1 cellular context compared by ENCODE assay signal in the genomic region with DNA sequence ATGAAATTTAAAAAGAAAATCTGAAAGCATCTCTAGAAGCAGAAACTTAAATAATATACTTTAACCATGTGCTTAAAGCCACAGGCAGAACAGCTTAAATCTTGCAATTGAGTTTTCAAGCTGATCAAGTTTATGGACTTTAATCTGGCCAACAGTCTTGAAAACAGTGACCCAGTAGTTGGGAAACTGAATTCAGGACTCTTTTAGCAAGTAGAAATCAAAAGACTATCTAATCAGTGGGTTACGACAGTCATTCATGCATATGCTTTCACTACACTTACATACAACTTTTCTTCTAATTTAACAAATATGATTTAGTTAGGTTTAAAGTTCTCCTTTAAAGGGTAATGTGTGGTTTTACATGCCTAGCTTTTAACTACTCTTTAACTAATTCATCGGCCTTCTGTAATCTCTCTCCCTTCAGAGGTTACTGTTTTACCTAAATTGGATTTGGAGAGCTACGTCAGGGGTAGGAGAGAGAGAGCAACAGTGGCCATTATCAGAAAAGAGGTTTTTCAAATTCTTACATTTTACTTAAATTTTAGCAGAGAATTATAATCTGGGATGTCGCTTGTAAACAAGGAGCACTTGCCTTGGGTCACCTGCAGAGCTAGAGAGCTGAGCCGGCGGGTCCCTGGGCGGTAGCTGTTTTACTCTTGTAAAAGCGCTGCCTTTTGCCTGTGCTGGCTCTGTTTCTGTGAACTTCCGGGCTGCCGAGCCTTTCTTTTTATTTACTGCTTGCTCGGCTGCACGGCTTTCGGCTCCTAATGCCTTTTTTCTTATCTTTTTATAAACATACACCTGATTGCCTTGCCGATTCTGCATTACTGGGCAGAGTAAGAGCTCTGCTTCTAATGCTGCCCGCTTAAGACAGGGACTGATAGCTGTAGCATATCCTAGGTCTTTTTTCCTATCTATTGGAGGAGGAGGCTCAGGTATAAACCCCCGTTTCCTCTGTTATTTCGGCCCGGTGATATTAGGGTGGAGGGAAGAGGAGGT.
TF ChIP-seq lines count a peak whose summit lies in the region.

No MANE protein-coding gene starts in this region.

TF ChIP-seq in K562, 482 proteins besides CTCF, POLR2A, EP300 and RAD21 (continued from another document and continues in another):
- TF ChIP-seq, protein P1, sequence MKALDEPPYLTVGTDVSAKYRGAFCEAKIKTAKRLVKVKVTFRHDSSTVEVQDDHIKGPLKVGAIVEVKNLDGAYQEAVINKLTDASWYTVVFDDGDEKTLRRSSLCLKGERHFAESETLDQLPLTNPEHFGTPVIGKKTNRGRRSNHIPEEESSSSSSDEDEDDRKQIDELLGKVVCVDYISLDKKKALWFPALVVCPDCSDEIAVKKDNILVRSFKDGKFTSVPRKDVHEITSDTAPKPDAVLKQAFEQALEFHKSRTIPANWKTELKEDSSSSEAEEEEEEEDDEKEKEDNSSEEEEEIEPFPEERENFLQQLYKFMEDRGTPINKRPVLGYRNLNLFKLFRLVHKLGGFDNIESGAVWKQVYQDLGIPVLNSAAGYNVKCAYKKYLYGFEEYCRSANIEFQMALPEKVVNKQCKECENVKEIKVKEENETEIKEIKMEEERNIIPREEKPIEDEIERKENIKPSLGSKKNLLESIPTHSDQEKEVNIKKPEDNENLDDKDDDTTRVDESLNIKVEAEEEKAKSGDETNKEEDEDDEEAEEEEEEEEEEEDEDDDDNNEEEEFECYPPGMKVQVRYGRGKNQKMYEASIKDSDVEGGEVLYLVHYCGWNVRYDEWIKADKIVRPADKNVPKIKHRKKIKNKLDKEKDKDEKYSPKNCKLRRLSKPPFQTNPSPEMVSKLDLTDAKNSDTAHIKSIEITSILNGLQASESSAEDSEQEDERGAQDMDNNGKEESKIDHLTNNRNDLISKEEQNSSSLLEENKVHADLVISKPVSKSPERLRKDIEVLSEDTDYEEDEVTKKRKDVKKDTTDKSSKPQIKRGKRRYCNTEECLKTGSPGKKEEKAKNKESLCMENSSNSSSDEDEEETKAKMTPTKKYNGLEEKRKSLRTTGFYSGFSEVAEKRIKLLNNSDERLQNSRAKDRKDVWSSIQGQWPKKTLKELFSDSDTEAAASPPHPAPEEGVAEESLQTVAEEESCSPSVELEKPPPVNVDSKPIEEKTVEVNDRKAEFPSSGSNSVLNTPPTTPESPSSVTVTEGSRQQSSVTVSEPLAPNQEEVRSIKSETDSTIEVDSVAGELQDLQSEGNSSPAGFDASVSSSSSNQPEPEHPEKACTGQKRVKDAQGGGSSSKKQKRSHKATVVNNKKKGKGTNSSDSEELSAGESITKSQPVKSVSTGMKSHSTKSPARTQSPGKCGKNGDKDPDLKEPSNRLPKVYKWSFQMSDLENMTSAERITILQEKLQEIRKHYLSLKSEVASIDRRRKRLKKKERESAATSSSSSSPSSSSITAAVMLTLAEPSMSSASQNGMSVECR (CRISPR knock-in tag; IDR thresholded peaks at IDR 0.05) = no peak
- no peak for TF ChIP-seq TCFL5 (CRISPR knock-in tag; conservative IDR thresholded peaks at IDR 0.05)
- peak; percentile 64; the same call in 1 of the 2 replicates for TF ChIP-seq SMARCA4 (IDR thresholded peaks at IDR 0.05)
- TF ChIP-seq, protein P2, sequence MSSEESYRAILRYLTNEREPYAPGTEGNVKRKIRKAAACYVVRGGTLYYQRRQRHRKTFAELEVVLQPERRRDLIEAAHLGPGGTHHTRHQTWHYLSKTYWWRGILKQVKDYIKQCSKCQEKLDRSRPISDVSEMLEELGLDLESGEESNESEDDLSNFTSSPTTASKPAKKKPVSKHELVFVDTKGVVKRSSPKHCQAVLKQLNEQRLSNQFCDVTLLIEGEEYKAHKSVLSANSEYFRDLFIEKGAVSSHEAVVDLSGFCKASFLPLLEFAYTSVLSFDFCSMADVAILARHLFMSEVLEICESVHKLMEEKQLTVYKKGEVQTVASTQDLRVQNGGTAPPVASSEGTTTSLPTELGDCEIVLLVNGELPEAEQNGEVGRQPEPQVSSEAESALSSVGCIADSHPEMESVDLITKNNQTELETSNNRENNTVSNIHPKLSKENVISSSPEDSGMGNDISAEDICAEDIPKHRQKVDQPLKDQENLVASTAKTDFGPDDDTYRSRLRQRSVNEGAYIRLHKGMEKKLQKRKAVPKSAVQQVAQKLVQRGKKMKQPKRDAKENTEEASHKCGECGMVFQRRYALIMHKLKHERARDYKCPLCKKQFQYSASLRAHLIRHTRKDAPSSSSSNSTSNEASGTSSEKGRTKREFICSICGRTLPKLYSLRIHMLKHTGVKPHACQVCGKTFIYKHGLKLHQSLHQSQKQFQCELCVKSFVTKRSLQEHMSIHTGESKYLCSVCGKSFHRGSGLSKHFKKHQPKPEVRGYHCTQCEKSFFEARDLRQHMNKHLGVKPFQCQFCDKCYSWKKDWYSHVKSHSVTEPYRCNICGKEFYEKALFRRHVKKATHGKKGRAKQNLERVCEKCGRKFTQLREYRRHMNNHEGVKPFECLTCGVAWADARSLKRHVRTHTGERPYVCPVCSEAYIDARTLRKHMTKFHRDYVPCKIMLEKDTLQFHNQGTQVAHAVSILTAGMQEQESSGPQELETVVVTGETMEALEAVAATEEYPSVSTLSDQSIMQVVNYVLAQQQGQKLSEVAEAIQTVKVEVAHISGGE (CRISPR knock-in tag; IDR thresholded peaks at IDR 0.05) = 0 out of 6 replicates have a peak, but pooled peaks of 1 of the 3 experiments have one; percentile 50
- no peak for TF ChIP-seq MCM7 (IDR thresholded peaks at IDR 0.05)
- TF ChIP-seq, protein P3, sequence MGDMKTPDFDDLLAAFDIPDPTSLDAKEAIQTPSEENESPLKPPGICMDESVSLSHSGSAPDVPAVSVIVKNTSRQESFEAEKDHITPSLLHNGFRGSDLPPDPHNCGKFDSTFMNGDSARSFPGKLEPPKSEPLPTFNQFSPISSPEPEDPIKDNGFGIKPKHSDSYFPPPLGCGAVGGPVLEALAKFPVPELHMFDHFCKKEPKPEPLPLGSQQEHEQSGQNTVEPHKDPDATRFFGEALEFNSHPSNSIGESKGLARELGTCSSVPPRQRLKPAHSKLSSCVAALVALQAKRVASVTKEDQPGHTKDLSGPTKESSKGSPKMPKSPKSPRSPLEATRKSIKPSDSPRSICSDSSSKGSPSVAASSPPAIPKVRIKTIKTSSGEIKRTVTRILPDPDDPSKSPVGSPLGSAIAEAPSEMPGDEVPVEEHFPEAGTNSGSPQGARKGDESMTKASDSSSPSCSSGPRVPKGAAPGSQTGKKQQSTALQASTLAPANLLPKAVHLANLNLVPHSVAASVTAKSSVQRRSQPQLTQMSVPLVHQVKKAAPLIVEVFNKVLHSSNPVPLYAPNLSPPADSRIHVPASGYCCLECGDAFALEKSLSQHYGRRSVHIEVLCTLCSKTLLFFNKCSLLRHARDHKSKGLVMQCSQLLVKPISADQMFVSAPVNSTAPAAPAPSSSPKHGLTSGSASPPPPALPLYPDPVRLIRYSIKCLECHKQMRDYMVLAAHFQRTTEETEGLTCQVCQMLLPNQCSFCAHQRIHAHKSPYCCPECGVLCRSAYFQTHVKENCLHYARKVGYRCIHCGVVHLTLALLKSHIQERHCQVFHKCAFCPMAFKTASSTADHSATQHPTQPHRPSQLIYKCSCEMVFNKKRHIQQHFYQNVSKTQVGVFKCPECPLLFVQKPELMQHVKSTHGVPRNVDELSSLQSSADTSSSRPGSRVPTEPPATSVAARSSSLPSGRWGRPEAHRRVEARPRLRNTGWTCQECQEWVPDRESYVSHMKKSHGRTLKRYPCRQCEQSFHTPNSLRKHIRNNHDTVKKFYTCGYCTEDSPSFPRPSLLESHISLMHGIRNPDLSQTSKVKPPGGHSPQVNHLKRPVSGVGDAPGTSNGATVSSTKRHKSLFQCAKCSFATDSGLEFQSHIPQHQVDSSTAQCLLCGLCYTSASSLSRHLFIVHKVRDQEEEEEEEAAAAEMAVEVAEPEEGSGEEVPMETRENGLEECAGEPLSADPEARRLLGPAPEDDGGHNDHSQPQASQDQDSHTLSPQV (IDR thresholded peaks at IDR 0.05) = no peak
- TF ChIP-seq KAT7 (CRISPR knock-in tag; IDR thresholded peaks at IDR 0.05; ENCODE audit: borderline replicate concordance) = no peak; the same call in 1 of the 2 replicates
- TF ChIP-seq FOXA3 (CRISPR knock-in tag; conservative IDR thresholded peaks at IDR 0.05 in 1 of 2, IDR thresholded peaks at IDR 0.05 in 1 of 2) = no peak; a peak in 1 of 4 replicates
- TF ChIP-seq ZBED1 (IDR thresholded peaks at IDR 0.05) = no peak
- no peak for TF ChIP-seq TFAM (CRISPR knock-in tag; conservative IDR thresholded peaks at IDR 0.05)
- TF ChIP-seq SMARCE1 (IDR thresholded peaks at IDR 0.05) = 0 out of 2 replicates have a peak, but pooled peaks have one; percentile 50
- TF ChIP-seq ZNF134 (CRISPR knock-in tag; conservative IDR thresholded peaks at IDR 0.05) = no peak
- TF ChIP-seq, protein P4, sequence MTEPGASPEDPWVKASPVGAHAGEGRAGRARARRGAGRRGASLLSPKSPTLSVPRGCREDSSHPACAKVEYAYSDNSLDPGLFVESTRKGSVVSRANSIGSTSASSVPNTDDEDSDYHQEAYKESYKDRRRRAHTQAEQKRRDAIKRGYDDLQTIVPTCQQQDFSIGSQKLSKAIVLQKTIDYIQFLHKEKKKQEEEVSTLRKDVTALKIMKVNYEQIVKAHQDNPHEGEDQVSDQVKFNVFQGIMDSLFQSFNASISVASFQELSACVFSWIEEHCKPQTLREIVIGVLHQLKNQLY (CRISPR knock-in tag; conservative IDR thresholded peaks at IDR 0.05) = no peak
- TF ChIP-seq, protein P5, sequence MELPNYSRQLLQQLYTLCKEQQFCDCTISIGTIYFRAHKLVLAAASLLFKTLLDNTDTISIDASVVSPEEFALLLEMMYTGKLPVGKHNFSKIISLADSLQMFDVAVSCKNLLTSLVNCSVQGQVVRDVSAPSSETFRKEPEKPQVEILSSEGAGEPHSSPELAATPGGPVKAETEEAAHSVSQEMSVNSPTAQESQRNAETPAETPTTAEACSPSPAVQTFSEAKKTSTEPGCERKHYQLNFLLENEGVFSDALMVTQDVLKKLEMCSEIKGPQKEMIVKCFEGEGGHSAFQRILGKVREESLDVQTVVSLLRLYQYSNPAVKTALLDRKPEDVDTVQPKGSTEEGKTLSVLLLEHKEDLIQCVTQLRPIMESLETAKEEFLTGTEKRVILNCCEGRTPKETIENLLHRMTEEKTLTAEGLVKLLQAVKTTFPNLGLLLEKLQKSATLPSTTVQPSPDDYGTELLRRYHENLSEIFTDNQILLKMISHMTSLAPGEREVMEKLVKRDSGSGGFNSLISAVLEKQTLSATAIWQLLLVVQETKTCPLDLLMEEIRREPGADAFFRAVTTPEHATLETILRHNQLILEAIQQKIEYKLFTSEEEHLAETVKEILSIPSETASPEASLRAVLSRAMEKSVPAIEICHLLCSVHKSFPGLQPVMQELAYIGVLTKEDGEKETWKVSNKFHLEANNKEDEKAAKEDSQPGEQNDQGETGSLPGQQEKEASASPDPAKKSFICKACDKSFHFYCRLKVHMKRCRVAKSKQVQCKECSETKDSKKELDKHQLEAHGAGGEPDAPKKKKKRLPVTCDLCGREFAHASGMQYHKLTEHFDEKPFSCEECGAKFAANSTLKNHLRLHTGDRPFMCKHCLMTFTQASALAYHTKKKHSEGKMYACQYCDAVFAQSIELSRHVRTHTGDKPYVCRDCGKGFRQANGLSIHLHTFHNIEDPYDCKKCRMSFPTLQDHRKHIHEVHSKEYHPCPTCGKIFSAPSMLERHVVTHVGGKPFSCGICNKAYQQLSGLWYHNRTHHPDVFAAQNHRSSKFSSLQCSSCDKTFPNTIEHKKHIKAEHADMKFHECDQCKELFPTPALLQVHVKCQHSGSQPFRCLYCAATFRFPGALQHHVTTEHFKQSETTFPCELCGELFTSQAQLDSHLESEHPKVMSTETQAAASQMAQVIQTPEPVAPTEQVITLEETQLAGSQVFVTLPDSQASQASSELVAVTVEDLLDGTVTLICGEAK (IDR thresholded peaks at IDR 0.05) = no peak
- TF ChIP-seq, protein P5 (CRISPR knock-in tag; IDR thresholded peaks at IDR 0.05) = no peak
- no peak for TF ChIP-seq CHCHD3 (CRISPR knock-in tag; IDR thresholded peaks at IDR 0.05)
- no peak for TF ChIP-seq ZNF408 (CRISPR knock-in tag; IDR thresholded peaks at IDR 0.05; ENCODE audit: low read depth)
- TF ChIP-seq, protein P6, sequence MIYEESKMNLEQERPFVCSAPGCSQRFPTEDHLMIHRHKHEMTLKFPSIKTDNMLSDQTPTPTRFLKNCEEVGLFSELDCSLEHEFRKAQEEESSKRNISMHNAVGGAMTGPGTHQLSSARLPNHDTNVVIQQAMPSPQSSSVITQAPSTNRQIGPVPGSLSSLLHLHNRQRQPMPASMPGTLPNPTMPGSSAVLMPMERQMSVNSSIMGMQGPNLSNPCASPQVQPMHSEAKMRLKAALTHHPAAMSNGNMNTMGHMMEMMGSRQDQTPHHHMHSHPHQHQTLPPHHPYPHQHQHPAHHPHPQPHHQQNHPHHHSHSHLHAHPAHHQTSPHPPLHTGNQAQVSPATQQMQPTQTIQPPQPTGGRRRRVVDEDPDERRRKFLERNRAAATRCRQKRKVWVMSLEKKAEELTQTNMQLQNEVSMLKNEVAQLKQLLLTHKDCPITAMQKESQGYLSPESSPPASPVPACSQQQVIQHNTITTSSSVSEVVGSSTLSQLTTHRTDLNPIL (CRISPR knock-in tag; IDR thresholded peaks at IDR 0.05) = no peak
- TF ChIP-seq, protein P7, sequence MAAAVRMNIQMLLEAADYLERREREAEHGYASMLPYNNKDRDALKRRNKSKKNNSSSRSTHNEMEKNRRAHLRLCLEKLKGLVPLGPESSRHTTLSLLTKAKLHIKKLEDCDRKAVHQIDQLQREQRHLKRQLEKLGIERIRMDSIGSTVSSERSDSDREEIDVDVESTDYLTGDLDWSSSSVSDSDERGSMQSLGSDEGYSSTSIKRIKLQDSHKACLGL (CRISPR knock-in tag; IDR thresholded peaks at IDR 0.05; ENCODE audit: borderline replicate concordance, poor library complexity, severe bottlenecking) = no peak
- TF ChIP-seq SP2 (IDR thresholded peaks at IDR 0.05; ENCODE audit: extremely low read depth, low read depth, low read length, poor library complexity, severe bottlenecking) = no peak
- no peak for TF ChIP-seq IFI16 (CRISPR knock-in tag; IDR thresholded peaks at IDR 0.05)
- TF ChIP-seq GATAD2A (IDR thresholded peaks at IDR 0.05) = no peak
- TF ChIP-seq HDAC3 (IDR thresholded peaks at IDR 0.05; ENCODE audit: borderline replicate concordance, partially characterized antibody) = no peak
- no peak for TF ChIP-seq CCNT2 (IDR thresholded peaks at IDR 0.05; ENCODE audit: borderline replicate concordance, extremely low read depth, insufficient read length, low read depth, low read length)
